Comparison of ENCODE assay signal across 16 cellular contexts in the genomic region with DNA sequence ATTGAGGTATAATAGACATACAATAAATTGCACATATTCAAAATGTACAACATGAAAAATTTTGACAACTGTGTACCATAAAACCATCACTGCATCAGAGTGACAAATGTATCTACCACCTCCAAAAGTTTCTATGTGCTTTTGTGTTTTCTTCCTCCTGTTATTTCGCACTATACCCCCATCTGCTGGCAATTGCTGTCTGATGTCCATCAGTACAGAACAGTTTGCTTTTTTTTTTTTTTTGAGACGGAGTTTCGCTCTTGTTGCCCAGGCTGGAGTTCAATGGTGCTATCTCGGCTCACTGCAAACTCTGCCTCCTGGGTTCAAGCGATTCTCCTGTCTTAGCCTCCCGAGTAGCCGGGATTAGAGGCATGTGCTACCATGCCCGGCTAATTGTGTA.
DNase-seq lines count a peak whose midpoint lies in the region; ATAC-seq and TF ChIP-seq lines count a peak whose summit lies in the region.
"Had no signal": no experiment of that assay in that cellular context is flagged by ENCODE, and none has a peak within 500 bp of the region (broad histone marks: within the 10 kb centered on the region; RNA-seq: fewer than 3 reads in every experiment).

No MANE protein-coding gene starts in this region.

- no peak overlapping the region for H3K23ac ChIP-seq in H9 (ENCODE audit: insufficient read length, low read depth, low read length)

- H3K27ac ChIP-seq in A673 (ENCODE audit: low read depth, low read length, poor library complexity, severe bottlenecking) (no peak overlapping the region), H9 (ENCODE audit: insufficient read length, low read depth, low read length) (no peak overlapping the region), RWPE2 (ENCODE audit: poor library complexity, severe bottlenecking) (no peak overlapping the region)
- H3K27ac ChIP-seq: BLaER1 treated with 17β-estradiol and CSF1 and Interleukin-3, amounts not matched to agents 10 nM and 100 nM; parathyroid adenoma had no signal

- H3K79me1 ChIP-seq in H9 (ENCODE audit: insufficient read depth, low read depth, low read length, poor library complexity, severe bottlenecking): no peaks in the 10 kb centered on the region

- no peak overlapping the region for H2BK15ac ChIP-seq in H9 (ENCODE audit: low read depth, low read length)

- H3K36me3 Mint-ChIP-seq in H9 (ENCODE audit: insufficient read depth in 1 of 3, low read depth in 3 of 3): peaks cover 0 to 2% (median 0%) of the 10 kb centered on the region in 3 experiments; a peak in 1 of 7 replicates
- no peaks in the 10 kb centered on the region for H3K36me3 Mint-ChIP-seq in activated naive CD4-positive, alpha-beta T cell treated with anti-CD3 and anti-CD28 coated beads, Interleukin-2, amount 50 U/mL, for 72 hours

- H3K4me3 ChIP-seq in A673 (ENCODE audit: low read depth, low read length, poor library complexity, severe bottlenecking): no peak overlapping the region
- H3K4me3 ChIP-seq in RWPE2 (ENCODE audit: severe bottlenecking): no peak overlapping the region
- H3K4me3 ChIP-seq in fibroblast of mammary gland (ENCODE audit: control insufficient read depth, low read depth, low read length): no peak overlapping the region
- H3K4me3 ChIP-seq: BLaER1 treated with 17β-estradiol and CSF1 and Interleukin-3, amounts not matched to agents 10 nM and 100 nM had no signal

- no peaks in the 10 kb centered on the region for H3K23me2 ChIP-seq in H9 (ENCODE audit: insufficient read length, low read depth, low read length, poor library complexity, severe bottlenecking)

- H3K36me3 ChIP-seq in A673 (ENCODE audit: insufficient read depth, low read length, poor library complexity, severe bottlenecking) (no peaks in the 10 kb centered on the region), RWPE2 (ENCODE audit: low read depth) (no peaks in the 10 kb centered on the region)
- H3K36me3 ChIP-seq: BLaER1 treated with 17β-estradiol and CSF1 and Interleukin-3, amounts not matched to agents 10 nM and 100 nM had no signal

- no peak overlapping the region for H2BK12ac ChIP-seq in H9 (ENCODE audit: insufficient read length, low read depth, low read length)

- H3K9me3 Mint-ChIP-seq in H9: no peaks in the 10 kb centered on the region; a peak in 2 of 5 replicates
- peaks cover 3 to 12% of the 10 kb centered on the region in 2 donors for H3K9me3 Mint-ChIP-seq in activated naive CD4-positive, alpha-beta T cell treated with anti-CD3 and anti-CD28 coated beads, Interleukin-2, amount 50 U/mL, for 72 hours
- H3K9me3 Mint-ChIP-seq: activated T-helper 1 cell treated with anti-CD3 and anti-CD28 coated beads, Interleukin-12 subunit alpha, Interleukin-12 subunit beta, Interleukin-2, Interleukin-4 antibody, amounts not matched to agents 30 ng/mL and 10 ng/mL and 1 ng/mL, durations not matched to agents 14 hours and 24 hours and 36 hours had no signal

- H2BK5ac ChIP-seq in H9 (ENCODE audit: insufficient read length, low read length): no peak overlapping the region

- POLR2A ChIA-PET in A673 (lab: Charles Lee; ENCODE audit: low non-redundant PET): no interaction called here

- H2BK20ac ChIP-seq in H9 (ENCODE audit: low read depth, low read length, poor library complexity, severe bottlenecking): no peak overlapping the region

- H3K9me3 ChIP-seq in A673 (ENCODE audit: low read depth, low read length, poor library complexity, severe bottlenecking) (no peaks in the 10 kb centered on the region), H9 (ENCODE audit: control insufficient read depth, low read depth, low read length) (no peaks in the 10 kb centered on the region), RWPE2 (ENCODE audit: severe bottlenecking) (no peaks in the 10 kb centered on the region)

- DNase-seq in A673 (ENCODE audit: low spot score): peak; percentile 34
- no peak for DNase-seq in H9
- no peak for DNase-seq in RWPE2 (ENCODE audit: low spot score)
- DNase-seq in fibroblast of mammary gland (ENCODE audit: low read depth): peak; percentile 14
- no peak for DNase-seq in activated naive CD4-positive, alpha-beta T cell treated with anti-CD3 and anti-CD28 coated beads, Interleukin-2, amount 50 U/mL, for 72 hours (ENCODE audit: low spot score in 2 of 2)
- DNase-seq in activated CD4-positive, alpha-beta T cell treated with anti-CD3 and anti-CD28 coated beads for 4 hours: no peak
- no peak for DNase-seq in NCI-H1694 treated with DMSO at 0.1 percent for 48 hours (lab: John Stamatoyannopoulos, UW)
- DNase-seq: GDM1, mesenchymal stem cell, NCI-H1105, NCI-H524 treated with DMSO at 0.1 percent for 48 hours, SHP77 treated with DMSO at 0.1 percent for 48 hours had no signal

- no peak overlapping the region for H3K4ac ChIP-seq in H9 (ENCODE audit: low read depth, low read length)

- no peaks in the 10 kb centered on the region for H3K27me3 Mint-ChIP-seq in H9 (ENCODE audit: low read depth)

- no peak overlapping the region for H2AK5ac ChIP-seq in H9 (ENCODE audit: insufficient read length, low read length)

- no peak overlapping the region for H3K27ac Mint-ChIP-seq in H9
- no peak overlapping the region for H3K27ac Mint-ChIP-seq in activated naive CD4-positive, alpha-beta T cell treated with anti-CD3 and anti-CD28 coated beads, Interleukin-2, amount 50 U/mL, for 72 hours
- H3K27ac Mint-ChIP-seq: activated T-helper 1 cell treated with anti-CD3 and anti-CD28 coated beads, Interleukin-12 subunit alpha, Interleukin-12 subunit beta, Interleukin-2, Interleukin-4 antibody, amounts not matched to agents 30 ng/mL and 10 ng/mL and 1 ng/mL, durations not matched to agents 14 hours and 24 hours and 36 hours had no signal

- no peaks in the 10 kb centered on the region for H3K4me1 ChIP-seq in A673 (ENCODE audit: insufficient read depth, low read length, poor library complexity, severe bottlenecking)
- no peaks in the 10 kb centered on the region for H3K4me1 ChIP-seq in H9 (ENCODE audit: insufficient read depth, low read length)
- H3K4me1 ChIP-seq in RWPE2 (ENCODE audit: insufficient read depth, poor library complexity, severe bottlenecking): no peaks in the 10 kb centered on the region
- H3K4me1 ChIP-seq: BLaER1 treated with 17β-estradiol and CSF1 and Interleukin-3, amounts not matched to agents 10 nM and 100 nM; parathyroid adenoma had no signal

- no peak overlapping the region for H3K14ac ChIP-seq in H9 (ENCODE audit: insufficient read depth, low read length)

- H3K4me2 ChIP-seq in H9 (ENCODE audit: insufficient read depth, insufficient read length, low read length): no peak overlapping the region
- H3K4me2 ChIP-seq: BLaER1 treated with 17β-estradiol and CSF1 and Interleukin-3, amounts not matched to agents 10 nM and 100 nM had no signal

- H3K9ac ChIP-seq in H9 (ENCODE audit: extremely low read depth, insufficient read length, low read length): no peak overlapping the region
- H3K9ac ChIP-seq: BLaER1 treated with 17β-estradiol and CSF1 and Interleukin-3, amounts not matched to agents 10 nM and 100 nM; parathyroid adenoma had no signal

- H4K20me1 ChIP-seq in H9 (ENCODE audit: control insufficient read depth, insufficient read depth, insufficient read length): no peaks in the 10 kb centered on the region
- H4K20me1 ChIP-seq: BLaER1 treated with 17β-estradiol and CSF1 and Interleukin-3, amounts not matched to agents 10 nM and 100 nM had no signal

- CTCF ChIA-PET in A673 (lab: Charles Lee): no interaction called here

- ATAC-seq in RWPE2 (ENCODE audit: low read depth): no peak
- no peak for ATAC-seq in activated naive CD4-positive, alpha-beta T cell treated with anti-CD3 and anti-CD28 coated beads, Interleukin-2, amount 50 U/mL, for 72 hours
- no peak for ATAC-seq in GM18868 (IDR thresholded peaks at IDR 0.05; ENCODE audit: unreplicated experiment)

- H4K8ac ChIP-seq in H9 (replicated peaks; ENCODE audit: insufficient read length, low read depth, low read length): no peak overlapping the region

- intact Hi-C loops in A673 (cut with micrococcal nuclease; ENCODE audit: unreplicated experiment): no loop called here

- H3K4me3 Mint-ChIP-seq in H9: no peak overlapping the region
- H3K4me3 Mint-ChIP-seq: activated T-helper 1 cell treated with anti-CD3 and anti-CD28 coated beads, Interleukin-12 subunit alpha, Interleukin-12 subunit beta, Interleukin-2, Interleukin-4 antibody, amounts not matched to agents 30 ng/mL and 10 ng/mL and 1 ng/mL, durations not matched to agents 14 hours and 24 hours and 36 hours had no signal

- H2BK120ac ChIP-seq in H9 (ENCODE audit: low read depth, low read length, poor library complexity, severe bottlenecking): no peak overlapping the region

- no peak overlapping the region for H3K56ac ChIP-seq in H9 (ENCODE audit: insufficient read length, low read depth, low read length)

- H2AFZ ChIP-seq in H9 (ENCODE audit: low read length): no peak overlapping the region
- H2AFZ ChIP-seq: parathyroid adenoma had no signal

- TF ChIP-seq CTCF in A673 (conservative IDR thresholded peaks at IDR 0.05; ENCODE audit: low read depth, low read length) (peak; percentile 40; the same call in 1 of the 2 replicates), H9 (conservative IDR thresholded peaks at IDR 0.05) (peak; percentile 32; the same call in 2 of the 3 replicates), RWPE2 (IDR thresholded peaks at IDR 0.05; ENCODE audit: poor library complexity, severe bottlenecking) (peak; percentile 20), fibroblast of mammary gland (conservative IDR thresholded peaks at IDR 0.05; ENCODE audit: control insufficient read depth, insufficient read depth, low read depth, low read length) (peak; percentile 18)

- H4K91ac ChIP-seq in H9 (ENCODE audit: insufficient read length, low read depth, low read length): no peak overlapping the region

- WGBS in H9 (ENCODE audit: extremely low coverage, insufficient read length, low lambda C conversion rate): no CpG with 5 or more reads among the region's 8 CpGs

- no peaks in the 10 kb centered on the region for H3K79me2 ChIP-seq in H9 (ENCODE audit: insufficient read depth, low read length)
- H3K79me2 ChIP-seq: parathyroid adenoma had no signal

- no peak overlapping the region for H4K5ac ChIP-seq in H9 (ENCODE audit: insufficient read length, low read depth, low read length)

- H3T11ph ChIP-seq in H9 (ENCODE audit: low read length): no peak overlapping the region

- BruUV-seq in A673 (replicated peaks; lab: Mats Ljungman, UMichigan): no TSS peak

- H3K27me3 ChIP-seq in A673 (replicated peaks; ENCODE audit: insufficient read depth, low read depth, low read length, poor library complexity) (no peaks in the 10 kb centered on the region), H9 (ENCODE audit: insufficient read depth, low read length) (no peaks in the 10 kb centered on the region), RWPE2 (ENCODE audit: insufficient read depth, poor library complexity, severe bottlenecking) (no peaks in the 10 kb centered on the region)
- H3K27me3 ChIP-seq: BLaER1 treated with 17β-estradiol and CSF1 and Interleukin-3, amounts not matched to agents 10 nM and 100 nM had no signal

- H3K4me1 Mint-ChIP-seq in H9: no peaks in the 10 kb centered on the region

- no peak overlapping the region for H3K18ac ChIP-seq in H9 (ENCODE audit: insufficient read length, low read depth, low read length)

Comparison
In these comparisons a context has a peak if more than half of its experiments do, and no peak if none do; other contexts are left out.
1. DNase-seq: peak in A673 (single experiment) and fibroblast of mammary gland (single experiment); none in H9 (single experiment), RWPE2 (single experiment), activated naive CD4-positive, alpha-beta T cell treated with anti-CD3 and anti-CD28 coated beads, Interleukin-2, amount 50 U/mL, for 72 hours (0 of 2), activated CD4-positive, alpha-beta T cell treated with anti-CD3 and anti-CD28 coated beads for 4 hours (0 of 2) and NCI-H1694 treated with DMSO at 0.1 percent for 48 hours (single experiment).
2. Peak in every context shown above with its lines, with median percentiles within 50 percentile points of each other: CTCF ChIP-seq.